ENCODE assay signal across 1 cellular context in the genomic region with DNA sequence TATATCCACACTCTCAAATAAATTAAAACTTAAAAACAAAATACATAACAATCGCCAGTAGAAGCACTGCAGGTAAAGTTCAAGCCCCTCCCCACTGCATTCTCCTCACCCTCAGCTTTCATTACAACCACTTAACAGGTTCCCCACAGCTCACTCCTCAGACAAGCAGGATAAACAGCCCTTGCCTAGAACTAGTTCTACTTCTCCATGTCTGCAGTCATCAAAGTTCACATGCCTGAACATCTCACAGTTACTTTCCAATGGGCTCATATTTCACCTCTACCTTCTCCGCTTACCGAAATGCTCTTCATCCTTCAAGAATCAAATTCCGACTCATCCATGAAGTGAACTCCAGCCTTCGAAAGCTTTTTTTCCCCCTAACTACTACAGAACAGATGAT.
TF ChIP-seq lines count a peak whose summit lies in the region.

No MANE protein-coding gene starts in this region.

TF ChIP-seq in WTC11, 78 proteins besides CTCF, POLR2A, EP300 and RAD21 (continued from another document):
- TF ChIP-seq, protein P1, sequence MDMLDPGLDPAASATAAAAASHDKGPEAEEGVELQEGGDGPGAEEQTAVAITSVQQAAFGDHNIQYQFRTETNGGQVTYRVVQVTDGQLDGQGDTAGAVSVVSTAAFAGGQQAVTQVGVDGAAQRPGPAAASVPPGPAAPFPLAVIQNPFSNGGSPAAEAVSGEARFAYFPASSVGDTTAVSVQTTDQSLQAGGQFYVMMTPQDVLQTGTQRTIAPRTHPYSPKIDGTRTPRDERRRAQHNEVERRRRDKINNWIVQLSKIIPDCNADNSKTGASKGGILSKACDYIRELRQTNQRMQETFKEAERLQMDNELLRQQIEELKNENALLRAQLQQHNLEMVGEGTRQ (CRISPR knock-in tag; IDR thresholded peaks at IDR 0.05) = no peak
- TF ChIP-seq PRRX2 (CRISPR knock-in tag; IDR thresholded peaks at IDR 0.05) (no peak), NR1H2 (CRISPR knock-in tag; IDR thresholded peaks at IDR 0.05) (no peak), ZNF219 (CRISPR knock-in tag; IDR thresholded peaks at IDR 0.05; ENCODE audit: borderline replicate concordance) (no peak), ZNF416 (CRISPR knock-in tag; IDR thresholded peaks at IDR 0.05) (no peak), ZNF263 (CRISPR knock-in tag; IDR thresholded peaks at IDR 0.05; ENCODE audit: low read depth) (no peak), ZNF671 (CRISPR knock-in tag; IDR thresholded peaks at IDR 0.05) (no peak), TEAD1 (CRISPR knock-in tag; IDR thresholded peaks at IDR 0.05) (no peak), GTF2I (CRISPR knock-in tag; conservative IDR thresholded peaks at IDR 0.05) (no peak), ZNF423 (CRISPR knock-in tag; IDR thresholded peaks at IDR 0.05) (no peak), RELA (CRISPR knock-in tag; IDR thresholded peaks at IDR 0.05; ENCODE audit: borderline replicate concordance) (no peak), ZNF121 (CRISPR knock-in tag; IDR thresholded peaks at IDR 0.05) (no peak)
- TF ChIP-seq, protein P2, sequence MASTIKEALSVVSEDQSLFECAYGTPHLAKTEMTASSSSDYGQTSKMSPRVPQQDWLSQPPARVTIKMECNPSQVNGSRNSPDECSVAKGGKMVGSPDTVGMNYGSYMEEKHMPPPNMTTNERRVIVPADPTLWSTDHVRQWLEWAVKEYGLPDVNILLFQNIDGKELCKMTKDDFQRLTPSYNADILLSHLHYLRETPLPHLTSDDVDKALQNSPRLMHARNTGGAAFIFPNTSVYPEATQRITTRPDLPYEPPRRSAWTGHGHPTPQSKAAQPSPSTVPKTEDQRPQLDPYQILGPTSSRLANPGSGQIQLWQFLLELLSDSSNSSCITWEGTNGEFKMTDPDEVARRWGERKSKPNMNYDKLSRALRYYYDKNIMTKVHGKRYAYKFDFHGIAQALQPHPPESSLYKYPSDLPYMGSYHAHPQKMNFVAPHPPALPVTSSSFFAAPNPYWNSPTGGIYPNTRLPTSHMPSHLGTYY (CRISPR knock-in tag; IDR thresholded peaks at IDR 0.05) = no peak
- TF ChIP-seq, protein P3, sequence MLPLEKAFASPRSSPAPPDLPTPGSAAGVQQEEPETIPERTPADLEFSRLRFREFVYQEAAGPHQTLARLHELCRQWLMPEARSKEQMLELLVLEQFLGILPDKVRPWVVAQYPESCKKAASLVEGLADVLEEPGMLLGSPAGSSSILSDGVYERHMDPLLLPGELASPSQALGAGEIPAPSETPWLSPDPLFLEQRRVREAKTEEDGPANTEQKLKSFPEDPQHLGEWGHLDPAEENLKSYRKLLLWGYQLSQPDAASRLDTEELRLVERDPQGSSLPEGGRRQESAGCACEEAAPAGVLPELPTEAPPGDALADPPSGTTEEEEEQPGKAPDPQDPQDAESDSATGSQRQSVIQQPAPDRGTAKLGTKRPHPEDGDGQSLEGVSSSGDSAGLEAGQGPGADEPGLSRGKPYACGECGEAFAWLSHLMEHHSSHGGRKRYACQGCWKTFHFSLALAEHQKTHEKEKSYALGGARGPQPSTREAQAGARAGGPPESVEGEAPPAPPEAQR (CRISPR knock-in tag; IDR thresholded peaks at IDR 0.05) = no peak
- TF ChIP-seq, protein P4, sequence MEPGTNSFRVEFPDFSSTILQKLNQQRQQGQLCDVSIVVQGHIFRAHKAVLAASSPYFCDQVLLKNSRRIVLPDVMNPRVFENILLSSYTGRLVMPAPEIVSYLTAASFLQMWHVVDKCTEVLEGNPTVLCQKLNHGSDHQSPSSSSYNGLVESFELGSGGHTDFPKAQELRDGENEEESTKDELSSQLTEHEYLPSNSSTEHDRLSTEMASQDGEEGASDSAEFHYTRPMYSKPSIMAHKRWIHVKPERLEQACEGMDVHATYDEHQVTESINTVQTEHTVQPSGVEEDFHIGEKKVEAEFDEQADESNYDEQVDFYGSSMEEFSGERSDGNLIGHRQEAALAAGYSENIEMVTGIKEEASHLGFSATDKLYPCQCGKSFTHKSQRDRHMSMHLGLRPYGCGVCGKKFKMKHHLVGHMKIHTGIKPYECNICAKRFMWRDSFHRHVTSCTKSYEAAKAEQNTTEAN (CRISPR knock-in tag; IDR thresholded peaks at IDR 0.05) = no peak
